Comparison of ENCODE assay signal across 14 cellular contexts in genomic region chr22:18111759-18112330, GRCh38. TPM values are rescaled to one million over a fixed set of nuclear protein-coding genes. Genes with fewer than 3 reads are reported as not detected.
A peak's percentile ranks its signal among the peaks of the same experiment; 100 is the strongest.
DNase-seq lines count a peak whose midpoint lies in the region; TF ChIP-seq lines count a peak whose summit lies in the region.
"Had no signal": no experiment of that assay in that cellular context is flagged by ENCODE, and none has a peak within 500 bp of the region (broad histone marks: within the 10 kb centered on the region; RNA-seq: fewer than 3 reads in every experiment).

No MANE protein-coding gene starts in this region.

- H3K4me3 ChIP-seq in H7 (ENCODE audit: insufficient read depth, low read depth, low read length) (no peak overlapping the region), ascending aorta (peak overlapping the region; percentile 42 to 59), left ventricle myocardium inferior (peak overlapping the region; percentile 75), suprapubic skin (peak overlapping the region; percentile 53)

- no peak for TF ChIP-seq EP300 in suprapubic skin (IDR thresholded peaks at IDR 0.05)

- peaks cover 4 to 17% of the 10 kb centered on the region in 2 donors for H3K4me1 ChIP-seq in ascending aorta
- H3K4me1 ChIP-seq in left ventricle myocardium inferior = peaks cover 53% of the 10 kb centered on the region
- peaks cover 22% of the 10 kb centered on the region for H3K4me1 ChIP-seq in suprapubic skin

- H3K27ac ChIP-seq in ascending aorta = no peak overlapping the region
- H3K27ac ChIP-seq in left ventricle myocardium inferior (replicated peaks) = peak overlapping the region; percentile 96
- no peak overlapping the region for H3K27ac ChIP-seq in suprapubic skin
- H3K27ac ChIP-seq: epithelial cell of prostate, RWPE1 had no signal

- TF ChIP-seq POLR2A in suprapubic skin (IDR thresholded peaks at IDR 0.05) = no peak

- H3K27me3 ChIP-seq in H7 (ENCODE audit: control insufficient read depth, insufficient read depth, low read length) (peaks cover 30% of the 10 kb centered on the region), ascending aorta (no peaks in the 10 kb centered on the region), left ventricle myocardium inferior (ENCODE audit: low read depth) (peaks cover 15% of the 10 kb centered on the region), suprapubic skin (peaks cover 5% of the 10 kb centered on the region)

- H3K9me3 ChIP-seq in ascending aorta (no peaks in the 10 kb centered on the region), left ventricle myocardium inferior (replicated peaks) (no peaks in the 10 kb centered on the region), suprapubic skin (no peaks in the 10 kb centered on the region)

- no peak for TF ChIP-seq CTCF in ascending aorta (IDR thresholded peaks at IDR 0.05)
- TF ChIP-seq CTCF in left ventricle myocardium inferior (IDR thresholded peaks at IDR 0.05; ENCODE audit: borderline replicate concordance) = no peak
- no peak for TF ChIP-seq CTCF in suprapubic skin (IDR thresholded peaks at IDR 0.05)

- WGBS in suprapubic skin = 61% methylated on average over 12 of the region's 12 CpGs

- no peaks in the 10 kb centered on the region for H3K36me3 ChIP-seq in H7 (replicated peaks; ENCODE audit: control insufficient read depth, insufficient read depth, low read length)
- no peaks in the 10 kb centered on the region for H3K36me3 ChIP-seq in ascending aorta
- no peaks in the 10 kb centered on the region for H3K36me3 ChIP-seq in left ventricle myocardium inferior
- H3K36me3 ChIP-seq in suprapubic skin = no peaks in the 10 kb centered on the region

- peak; percentile 64 for DNase-seq in H7
- no peak for DNase-seq in ascending aorta (ENCODE audit: low spot score in 2 of 2)
- DNase-seq in left ventricle myocardium inferior = peak; percentile 79
- DNase-seq in suprapubic skin (ENCODE audit: low spot score in 2 of 2) = no peak
- no peak for DNase-seq in activated T-cell treated with anti-CD3 and anti-CD28 coated beads for 4 hours
- DNase-seq in superior temporal gyrus (ENCODE audit: extremely low spot score) = no peak
- DNase-seq in stimulated activated CD4-positive, alpha-beta T cell treated with anti-CD3 and anti-CD28 coated beads, Interleukin-2, amount 100 ng/mL, for 24 hours = no peak
- DNase-seq: activated CD4-positive, alpha-beta T cell treated with anti-CD3 and anti-CD28 coated beads, Interleukin-2, amount 50 U/mL, for 1 hour; activated naive CD4-positive, alpha-beta T cell treated with anti-CD3 and anti-CD28 coated beads, Interleukin-2, amount 10 ng/mL, durations not matched to agents 7 days and 5 days; Kasumi-1; NCI-H226; stimulated activated naive CD8-positive, alpha-beta T cell treated with anti-CD3 and anti-CD28 coated beads, Interleukin-15, amount 100 ng/mL, for 72 hours had no signal

- intact Hi-C loops in ascending aorta (cut with DNase I) = no loop called here
- intact Hi-C loops in left ventricle myocardium inferior (cut with micrococcal nuclease) = no loop called here

RNA-seq across cellular contexts. Expression of gene TUBA8, which starts 1.2 kb away (rescaled TPM):
- total RNA-seq in H7 (2014; rRNA removed; shearing (Covaris generic)) = 0.92 and 2.7 TPM in 2 replicates
- total RNA-seq in ascending aorta = not detected
- total RNA-seq in left ventricle myocardium inferior = 253 TPM
- 1 to 10 TPM; 1.7 to 7.1 (median 2.6) TPM for total RNA-seq in suprapubic skin

RNA-seq across cellular contexts. Expression of gene PEX26, which starts 34.1 kb away (rescaled TPM):
- 29.7 and 34.5 TPM in 2 replicates for total RNA-seq in H7 (2014; rRNA removed; shearing (Covaris generic))
- total RNA-seq in ascending aorta (38.1 TPM), left ventricle myocardium inferior (20.5 TPM), suprapubic skin (10 to 100 TPM; 31.7 to 47.3 (median 39.1) TPM)

RNA-seq across cellular contexts. Expression of gene USP18, which starts 38.1 kb away (rescaled TPM):
- 5.9 and 7.8 TPM in 2 replicates for total RNA-seq in H7 (2014; rRNA removed; shearing (Covaris generic))
- 6.7 TPM for total RNA-seq in ascending aorta
- total RNA-seq in left ventricle myocardium inferior = 2.1 TPM
- 1 to 10 TPM; 3.5 to 8.1 (median 5.0) TPM for total RNA-seq in suprapubic skin

Comparison
In these comparisons a context has a peak if more than half of its experiments do, and no peak if none do; other contexts are left out.
1. DNase-seq: peak in H7 (single experiment) and left ventricle myocardium inferior (single experiment); none in ascending aorta (0 of 2), suprapubic skin (0 of 2), activated T-cell treated with anti-CD3 and anti-CD28 coated beads for 4 hours (single experiment), superior temporal gyrus (single experiment) and stimulated activated CD4-positive, alpha-beta T cell treated with anti-CD3 and anti-CD28 coated beads, Interleukin-2, amount 100 ng/mL, for 24 hours (0 of 2).
2. RNA of gene TUBA8, which starts 1.2 kb away (total RNA-seq): 253 TPM in left ventricle myocardium inferior (single experiment); 0.92 to 2.7 TPM in H7, 1.7 to 7.1 TPM in suprapubic skin and not detected in ascending aorta (single experiment); every median in the first group is over 10 times any median in the second.